1 cellular context compared by ENCODE assay signal in the genomic region with DNA sequence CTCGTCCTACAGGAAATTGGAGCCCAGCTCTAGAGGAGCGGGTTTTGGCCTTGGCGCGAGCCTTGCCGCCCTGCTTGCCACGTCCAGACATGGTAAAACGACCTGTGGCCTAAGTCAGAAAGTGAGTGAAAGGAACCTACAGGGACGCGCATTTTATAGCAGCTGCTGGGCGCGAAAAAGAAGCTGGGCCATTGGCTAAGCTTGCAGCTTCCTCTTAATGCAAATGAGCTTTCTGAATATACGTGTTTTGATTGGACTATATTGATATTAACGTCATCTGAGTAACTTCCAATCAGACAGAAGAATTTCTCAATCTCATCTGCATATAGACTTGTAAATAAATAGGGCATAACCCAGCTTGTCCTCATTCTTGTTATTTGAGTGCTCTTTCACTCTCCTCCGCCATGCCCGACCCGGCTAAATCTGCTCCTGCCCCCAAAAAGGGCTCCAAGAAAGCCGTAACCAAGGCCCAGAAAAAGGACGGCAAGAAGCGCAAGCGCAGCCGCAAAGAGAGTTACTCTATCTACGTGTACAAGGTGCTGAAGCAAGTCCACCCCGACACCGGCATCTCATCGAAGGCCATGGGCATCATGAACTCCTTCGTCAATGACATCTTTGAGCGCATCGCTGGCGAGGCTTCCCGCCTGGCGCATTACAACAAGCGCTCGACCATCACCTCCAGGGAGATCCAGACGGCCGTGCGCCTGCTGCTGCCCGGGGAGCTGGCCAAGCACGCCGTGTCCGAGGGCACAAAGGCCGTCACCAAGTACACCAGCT.
TF ChIP-seq lines count a peak whose summit lies in the region.

No MANE protein-coding gene starts in this region.

TF ChIP-seq in HepG2, 621 proteins besides CTCF, POLR2A, EP300 and RAD21 (continued from another document and continues in another):
- TF ChIP-seq, protein P1, sequence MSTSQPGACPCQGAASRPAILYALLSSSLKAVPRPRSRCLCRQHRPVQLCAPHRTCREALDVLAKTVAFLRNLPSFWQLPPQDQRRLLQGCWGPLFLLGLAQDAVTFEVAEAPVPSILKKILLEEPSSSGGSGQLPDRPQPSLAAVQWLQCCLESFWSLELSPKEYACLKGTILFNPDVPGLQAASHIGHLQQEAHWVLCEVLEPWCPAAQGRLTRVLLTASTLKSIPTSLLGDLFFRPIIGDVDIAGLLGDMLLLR (CRISPR knock-in tag; IDR thresholded peaks at IDR 0.05): peak; percentile 91
- TF ChIP-seq TBX2 (CRISPR knock-in tag; IDR thresholded peaks at IDR 0.05; ENCODE audit: borderline replicate concordance) (peak; percentile 70), ZNF496 (CRISPR knock-in tag; IDR thresholded peaks at IDR 0.05; ENCODE audit: insufficient replicate concordance) (no peak), HNRNPH1 (optimal IDR thresholded peaks at IDR 0.05; ENCODE audit: low read depth, low read length) (no peak), NFKBIZ (CRISPR knock-in tag; IDR thresholded peaks at IDR 0.05) (peak; percentile 95; the same call in 1 of the 2 replicates), ZNF841 (CRISPR knock-in tag; IDR thresholded peaks at IDR 0.05; ENCODE audit: borderline replicate concordance) (peak; percentile 71; the same call in 1 of the 2 replicates), YY1 (IDR thresholded peaks at IDR 0.05; ENCODE audit: insufficient read depth, insufficient replicate concordance, low read depth, low read length) (peak; percentile 57), RARA (CRISPR knock-in tag; IDR thresholded peaks at IDR 0.05) (peak; percentile 16), GATAD1 (CRISPR knock-in tag; IDR thresholded peaks at IDR 0.05) (peak; percentile 72), NKX3-1 (CRISPR knock-in tag; IDR thresholded peaks at IDR 0.05) (peak; percentile 96; the same call in 1 of the 2 replicates), FOXJ3 (CRISPR knock-in tag; IDR thresholded peaks at IDR 0.05; ENCODE audit: borderline replicate concordance) (peak; percentile 45; the same call in 1 of the 2 replicates), XBP1 (CRISPR knock-in tag; IDR thresholded peaks at IDR 0.05) (0 out of 2 replicates have a peak, but pooled peaks have one; percentile 81), ZNF143 (CRISPR knock-in tag; IDR thresholded peaks at IDR 0.05) (0 out of 2 replicates have a peak, but pooled peaks have one; percentile 22), ZNF569 (CRISPR knock-in tag; IDR thresholded peaks at IDR 0.05; ENCODE audit: borderline replicate concordance) (peak; percentile 70; the same call in 1 of the 2 replicates)
- TF ChIP-seq, protein P2, sequence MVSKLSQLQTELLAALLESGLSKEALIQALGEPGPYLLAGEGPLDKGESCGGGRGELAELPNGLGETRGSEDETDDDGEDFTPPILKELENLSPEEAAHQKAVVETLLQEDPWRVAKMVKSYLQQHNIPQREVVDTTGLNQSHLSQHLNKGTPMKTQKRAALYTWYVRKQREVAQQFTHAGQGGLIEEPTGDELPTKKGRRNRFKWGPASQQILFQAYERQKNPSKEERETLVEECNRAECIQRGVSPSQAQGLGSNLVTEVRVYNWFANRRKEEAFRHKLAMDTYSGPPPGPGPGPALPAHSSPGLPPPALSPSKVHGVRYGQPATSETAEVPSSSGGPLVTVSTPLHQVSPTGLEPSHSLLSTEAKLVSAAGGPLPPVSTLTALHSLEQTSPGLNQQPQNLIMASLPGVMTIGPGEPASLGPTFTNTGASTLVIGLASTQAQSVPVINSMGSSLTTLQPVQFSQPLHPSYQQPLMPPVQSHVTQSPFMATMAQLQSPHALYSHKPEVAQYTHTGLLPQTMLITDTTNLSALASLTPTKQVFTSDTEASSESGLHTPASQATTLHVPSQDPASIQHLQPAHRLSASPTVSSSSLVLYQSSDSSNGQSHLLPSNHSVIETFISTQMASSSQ (IDR thresholded peaks at IDR 0.05; ENCODE audit: low read depth): 0 out of 2 replicates have a peak, but pooled peaks have one; percentile 22
- TF ChIP-seq, protein P2 (CRISPR knock-in tag; IDR thresholded peaks at IDR 0.05; ENCODE audit: borderline replicate concordance): peak; percentile 72; the same call in 1 of the 2 replicates
- TF ChIP-seq, protein P3, sequence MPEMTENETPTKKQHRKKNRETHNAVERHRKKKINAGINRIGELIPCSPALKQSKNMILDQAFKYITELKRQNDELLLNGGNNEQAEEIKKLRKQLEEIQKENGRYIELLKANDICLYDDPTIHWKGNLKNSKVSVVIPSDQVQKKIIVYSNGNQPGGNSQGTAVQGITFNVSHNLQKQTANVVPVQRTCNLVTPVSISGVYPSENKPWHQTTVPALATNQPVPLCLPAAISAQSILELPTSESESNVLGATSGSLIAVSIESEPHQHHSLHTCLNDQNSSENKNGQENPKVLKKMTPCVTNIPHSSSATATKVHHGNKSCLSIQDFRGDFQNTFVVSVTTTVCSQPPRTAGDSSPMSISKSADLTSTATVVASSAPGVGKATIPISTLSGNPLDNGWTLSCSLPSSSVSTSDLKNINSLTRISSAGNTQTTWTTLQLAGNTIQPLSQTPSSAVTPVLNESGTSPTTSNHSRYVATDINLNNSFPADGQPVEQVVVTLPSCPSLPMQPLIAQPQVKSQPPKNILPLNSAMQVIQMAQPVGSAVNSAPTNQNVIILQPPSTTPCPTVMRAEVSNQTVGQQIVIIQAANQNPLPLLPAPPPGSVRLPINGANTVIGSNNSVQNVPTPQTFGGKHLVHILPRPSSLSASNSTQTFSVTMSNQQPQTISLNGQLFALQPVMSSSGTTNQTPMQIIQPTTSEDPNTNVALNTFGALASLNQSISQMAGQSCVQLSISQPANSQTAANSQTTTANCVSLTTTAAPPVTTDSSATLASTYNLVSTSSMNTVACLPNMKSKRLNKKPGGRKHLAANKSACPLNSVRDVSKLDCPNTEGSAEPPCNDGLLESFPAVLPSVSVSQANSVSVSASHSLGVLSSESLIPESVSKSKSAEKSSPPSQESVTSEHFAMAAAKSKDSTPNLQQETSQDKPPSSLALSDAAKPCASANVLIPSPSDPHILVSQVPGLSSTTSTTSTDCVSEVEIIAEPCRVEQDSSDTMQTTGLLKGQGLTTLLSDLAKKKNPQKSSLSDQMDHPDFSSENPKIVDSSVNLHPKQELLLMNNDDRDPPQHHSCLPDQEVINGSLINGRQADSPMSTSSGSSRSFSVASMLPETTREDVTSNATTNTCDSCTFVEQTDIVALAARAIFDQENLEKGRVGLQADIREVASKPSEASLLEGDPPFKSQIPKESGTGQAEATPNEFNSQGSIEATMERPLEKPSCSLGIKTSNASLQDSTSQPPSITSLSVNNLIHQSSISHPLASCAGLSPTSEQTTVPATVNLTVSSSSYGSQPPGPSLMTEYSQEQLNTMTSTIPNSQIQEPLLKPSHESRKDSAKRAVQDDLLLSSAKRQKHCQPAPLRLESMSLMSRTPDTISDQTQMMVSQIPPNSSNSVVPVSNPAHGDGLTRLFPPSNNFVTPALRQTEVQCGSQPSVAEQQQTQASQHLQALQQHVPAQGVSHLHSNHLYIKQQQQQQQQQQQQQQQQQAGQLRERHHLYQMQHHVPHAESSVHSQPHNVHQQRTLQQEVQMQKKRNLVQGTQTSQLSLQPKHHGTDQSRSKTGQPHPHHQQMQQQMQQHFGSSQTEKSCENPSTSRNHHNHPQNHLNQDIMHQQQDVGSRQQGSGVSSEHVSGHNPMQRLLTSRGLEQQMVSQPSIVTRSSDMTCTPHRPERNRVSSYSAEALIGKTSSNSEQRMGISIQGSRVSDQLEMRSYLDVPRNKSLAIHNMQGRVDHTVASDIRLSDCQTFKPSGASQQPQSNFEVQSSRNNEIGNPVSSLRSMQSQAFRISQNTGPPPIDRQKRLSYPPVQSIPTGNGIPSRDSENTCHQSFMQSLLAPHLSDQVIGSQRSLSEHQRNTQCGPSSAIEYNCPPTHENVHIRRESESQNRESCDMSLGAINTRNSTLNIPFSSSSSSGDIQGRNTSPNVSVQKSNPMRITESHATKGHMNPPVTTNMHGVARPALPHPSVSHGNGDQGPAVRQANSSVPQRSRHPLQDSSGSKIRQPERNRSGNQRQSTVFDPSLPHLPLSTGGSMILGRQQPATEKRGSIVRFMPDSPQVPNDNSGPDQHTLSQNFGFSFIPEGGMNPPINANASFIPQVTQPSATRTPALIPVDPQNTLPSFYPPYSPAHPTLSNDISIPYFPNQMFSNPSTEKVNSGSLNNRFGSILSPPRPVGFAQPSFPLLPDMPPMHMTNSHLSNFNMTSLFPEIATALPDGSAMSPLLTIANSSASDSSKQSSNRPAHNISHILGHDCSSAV (CRISPR knock-in tag; IDR thresholded peaks at IDR 0.05; ENCODE audit: borderline replicate concordance): no peak; the same call in 1 of the 2 replicates
- TF ChIP-seq, protein P4, sequence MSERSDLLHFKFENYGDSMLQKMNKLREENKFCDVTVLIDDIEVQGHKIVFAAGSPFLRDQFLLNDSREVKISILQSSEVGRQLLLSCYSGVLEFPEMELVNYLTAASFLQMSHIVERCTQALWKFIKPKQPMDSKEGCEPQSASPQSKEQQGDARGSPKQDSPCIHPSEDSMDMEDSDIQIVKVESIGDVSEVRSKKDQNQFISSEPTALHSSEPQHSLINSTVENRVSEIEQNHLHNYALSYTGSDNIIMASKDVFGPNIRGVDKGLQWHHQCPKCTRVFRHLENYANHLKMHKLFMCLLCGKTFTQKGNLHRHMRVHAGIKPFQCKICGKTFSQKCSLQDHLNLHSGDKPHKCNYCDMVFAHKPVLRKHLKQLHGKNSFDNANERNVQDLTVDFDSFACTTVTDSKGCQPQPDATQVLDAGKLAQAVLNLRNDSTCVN (CRISPR knock-in tag; IDR thresholded peaks at IDR 0.05; ENCODE audit: borderline replicate concordance): peak; percentile 82; the same call in 1 of the 2 replicates
- TF ChIP-seq, protein P5, sequence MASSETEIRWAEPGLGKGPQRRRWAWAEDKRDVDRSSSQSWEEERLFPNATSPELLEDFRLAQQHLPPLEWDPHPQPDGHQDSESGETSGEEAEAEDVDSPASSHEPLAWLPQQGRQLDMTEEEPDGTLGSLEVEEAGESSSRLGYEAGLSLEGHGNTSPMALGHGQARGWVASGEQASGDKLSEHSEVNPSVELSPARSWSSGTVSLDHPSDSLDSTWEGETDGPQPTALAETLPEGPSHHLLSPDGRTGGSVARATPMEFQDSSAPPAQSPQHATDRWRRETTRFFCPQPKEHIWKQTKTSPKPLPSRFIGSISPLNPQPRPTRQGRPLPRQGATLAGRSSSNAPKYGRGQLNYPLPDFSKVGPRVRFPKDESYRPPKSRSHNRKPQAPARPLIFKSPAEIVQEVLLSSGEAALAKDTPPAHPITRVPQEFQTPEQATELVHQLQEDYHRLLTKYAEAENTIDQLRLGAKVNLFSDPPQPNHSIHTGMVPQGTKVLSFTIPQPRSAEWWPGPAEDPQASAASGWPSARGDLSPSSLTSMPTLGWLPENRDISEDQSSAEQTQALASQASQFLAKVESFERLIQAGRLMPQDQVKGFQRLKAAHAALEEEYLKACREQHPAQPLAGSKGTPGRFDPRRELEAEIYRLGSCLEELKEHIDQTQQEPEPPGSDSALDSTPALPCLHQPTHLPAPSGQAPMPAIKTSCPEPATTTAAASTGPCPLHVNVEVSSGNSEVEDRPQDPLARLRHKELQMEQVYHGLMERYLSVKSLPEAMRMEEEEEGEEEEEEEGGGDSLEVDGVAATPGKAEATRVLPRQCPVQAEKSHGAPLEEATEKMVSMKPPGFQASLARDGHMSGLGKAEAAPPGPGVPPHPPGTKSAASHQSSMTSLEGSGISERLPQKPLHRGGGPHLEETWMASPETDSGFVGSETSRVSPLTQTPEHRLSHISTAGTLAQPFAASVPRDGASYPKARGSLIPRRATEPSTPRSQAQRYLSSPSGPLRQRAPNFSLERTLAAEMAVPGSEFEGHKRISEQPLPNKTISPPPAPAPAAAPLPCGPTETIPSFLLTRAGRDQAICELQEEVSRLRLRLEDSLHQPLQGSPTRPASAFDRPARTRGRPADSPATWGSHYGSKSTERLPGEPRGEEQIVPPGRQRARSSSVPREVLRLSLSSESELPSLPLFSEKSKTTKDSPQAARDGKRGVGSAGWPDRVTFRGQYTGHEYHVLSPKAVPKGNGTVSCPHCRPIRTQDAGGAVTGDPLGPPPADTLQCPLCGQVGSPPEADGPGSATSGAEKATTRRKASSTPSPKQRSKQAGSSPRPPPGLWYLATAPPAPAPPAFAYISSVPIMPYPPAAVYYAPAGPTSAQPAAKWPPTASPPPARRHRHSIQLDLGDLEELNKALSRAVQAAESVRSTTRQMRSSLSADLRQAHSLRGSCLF (CRISPR knock-in tag; IDR thresholded peaks at IDR 0.05; ENCODE audit: borderline replicate concordance): peak; percentile 43; the same call in 1 of the 2 replicates
- TF ChIP-seq, protein P6, sequence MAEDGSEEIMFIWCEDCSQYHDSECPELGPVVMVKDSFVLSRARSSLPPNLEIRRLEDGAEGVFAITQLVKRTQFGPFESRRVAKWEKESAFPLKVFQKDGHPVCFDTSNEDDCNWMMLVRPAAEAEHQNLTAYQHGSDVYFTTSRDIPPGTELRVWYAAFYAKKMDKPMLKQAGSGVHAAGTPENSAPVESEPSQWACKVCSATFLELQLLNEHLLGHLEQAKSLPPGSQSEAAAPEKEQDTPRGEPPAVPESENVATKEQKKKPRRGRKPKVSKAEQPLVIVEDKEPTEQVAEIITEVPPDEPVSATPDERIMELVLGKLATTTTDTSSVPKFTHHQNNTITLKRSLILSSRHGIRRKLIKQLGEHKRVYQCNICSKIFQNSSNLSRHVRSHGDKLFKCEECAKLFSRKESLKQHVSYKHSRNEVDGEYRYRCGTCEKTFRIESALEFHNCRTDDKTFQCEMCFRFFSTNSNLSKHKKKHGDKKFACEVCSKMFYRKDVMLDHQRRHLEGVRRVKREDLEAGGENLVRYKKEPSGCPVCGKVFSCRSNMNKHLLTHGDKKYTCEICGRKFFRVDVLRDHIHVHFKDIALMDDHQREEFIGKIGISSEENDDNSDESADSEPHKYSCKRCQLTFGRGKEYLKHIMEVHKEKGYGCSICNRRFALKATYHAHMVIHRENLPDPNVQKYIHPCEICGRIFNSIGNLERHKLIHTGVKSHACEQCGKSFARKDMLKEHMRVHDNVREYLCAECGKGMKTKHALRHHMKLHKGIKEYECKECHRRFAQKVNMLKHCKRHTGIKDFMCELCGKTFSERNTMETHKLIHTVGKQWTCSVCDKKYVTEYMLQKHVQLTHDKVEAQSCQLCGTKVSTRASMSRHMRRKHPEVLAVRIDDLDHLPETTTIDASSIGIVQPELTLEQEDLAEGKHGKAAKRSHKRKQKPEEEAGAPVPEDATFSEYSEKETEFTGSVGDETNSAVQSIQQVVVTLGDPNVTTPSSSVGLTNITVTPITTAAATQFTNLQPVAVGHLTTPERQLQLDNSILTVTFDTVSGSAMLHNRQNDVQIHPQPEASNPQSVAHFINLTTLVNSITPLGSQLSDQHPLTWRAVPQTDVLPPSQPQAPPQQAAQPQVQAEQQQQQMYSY (CRISPR knock-in tag; IDR thresholded peaks at IDR 0.05): 0 out of 2 replicates have a peak, but pooled peaks have one; percentile 21
- TF ChIP-seq, protein P7, sequence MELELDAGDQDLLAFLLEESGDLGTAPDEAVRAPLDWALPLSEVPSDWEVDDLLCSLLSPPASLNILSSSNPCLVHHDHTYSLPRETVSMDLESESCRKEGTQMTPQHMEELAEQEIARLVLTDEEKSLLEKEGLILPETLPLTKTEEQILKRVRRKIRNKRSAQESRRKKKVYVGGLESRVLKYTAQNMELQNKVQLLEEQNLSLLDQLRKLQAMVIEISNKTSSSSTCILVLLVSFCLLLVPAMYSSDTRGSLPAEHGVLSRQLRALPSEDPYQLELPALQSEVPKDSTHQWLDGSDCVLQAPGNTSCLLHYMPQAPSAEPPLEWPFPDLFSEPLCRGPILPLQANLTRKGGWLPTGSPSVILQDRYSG (CRISPR knock-in tag; IDR thresholded peaks at IDR 0.05): peak; percentile 67; the same call in 1 of the 2 replicates
